14 cellular contexts compared by ENCODE assay signal in the genomic region with DNA sequence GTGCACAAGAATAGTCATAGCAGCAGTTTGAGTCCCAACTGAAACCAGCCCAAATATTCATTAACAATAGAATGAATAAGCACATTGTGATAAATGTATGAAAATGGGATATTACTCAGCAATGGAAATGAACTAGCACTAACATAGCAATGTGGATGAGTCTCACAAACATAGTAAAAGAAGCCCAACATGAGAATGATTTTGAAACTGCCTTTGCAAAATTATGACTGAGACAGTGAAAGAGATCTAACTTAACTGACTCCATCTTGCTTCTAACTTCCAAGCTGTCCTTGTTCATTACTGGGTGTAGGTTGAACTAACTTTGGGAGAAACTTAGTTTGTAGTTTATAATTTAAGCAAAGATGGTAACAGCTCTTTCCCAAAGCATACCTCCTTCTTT.
DNase-seq lines count a peak whose midpoint lies in the region; ATAC-seq lines count a peak whose summit lies in the region.
"Had no signal": no experiment of that assay in that cellular context is flagged by ENCODE, and none has a peak within 500 bp of the region (broad histone marks: within the 10 kb centered on the region; RNA-seq: fewer than 3 reads in every experiment).

No MANE protein-coding gene starts in this region.

- DNase-seq in AG08395 (ENCODE audit: low spot score) (peak; percentile 25), GM23248 (peak; percentile 86), adipocyte (ENCODE audit: low read depth) (no peak), foreskin melanocyte (peak; percentile 52), NCI-H345 treated with DMSO at 0.1 percent for 48 hours (lab: John Stamatoyannopoulos, UW; ENCODE audit: unreplicated experiment) (no peak)
- no peak for DNase-seq in effector memory CD4-positive, alpha-beta T cell
- DNase-seq: DMS 273 treated with DMSO at 0.1 percent for 48 hours, NCI-H1930, NCI-H510A treated with DMSO at 0.1 percent for 48 hours, right lobe of liver had no signal

- no peaks in the 10 kb centered on the region; the same call in 1 of the 2 replicates for H3K9me2 ChIP-seq in GM23248 (ENCODE audit: insufficient read depth)

- peak overlapping the region; percentile 47; the same call in 1 of the 2 replicates for H2AFZ ChIP-seq in GM23248

- peak overlapping the region; percentile 60 for H3K4me2 ChIP-seq in GM23248 (ENCODE audit: unreplicated experiment)

- peak overlapping the region; percentile 41 for H3K4me3 ChIP-seq in GM23248
- no peak overlapping the region for H3K4me3 ChIP-seq in adipocyte (ENCODE audit: low read length)
- H3K4me3 ChIP-seq in effector memory CD4-positive, alpha-beta T cell (ENCODE audit: insufficient read depth, low read depth, low read length, poor library complexity, severe bottlenecking) = no peak overlapping the region
- H3K4me3 ChIP-seq: BLaER1 treated with 17β-estradiol and CSF1 and Interleukin-3, amounts not matched to agents 10 nM and 100 nM; body of pancreas; MG63; right lobe of liver had no signal

- H3K36me3 ChIP-seq in GM23248 (ENCODE audit: low read depth) (no peaks in the 10 kb centered on the region), adipocyte (ENCODE audit: control insufficient read depth, insufficient read depth, low read length, severe bottlenecking) (no peaks in the 10 kb centered on the region)
- H3K36me3 ChIP-seq in effector memory CD4-positive, alpha-beta T cell (ENCODE audit: control insufficient read depth, insufficient read depth, low read length) = no peaks in the 10 kb centered on the region
- H3K36me3 ChIP-seq: BLaER1 treated with 17β-estradiol and CSF1 and Interleukin-3, amounts not matched to agents 10 nM and 100 nM; MG63; right lobe of liver had no signal

- H3K27me3 ChIP-seq in GM23248 (replicated peaks; ENCODE audit: insufficient read depth) (no peaks in the 10 kb centered on the region), adipocyte (replicated peaks; ENCODE audit: control insufficient read depth, insufficient read depth, low read length) (no peaks in the 10 kb centered on the region)
- H3K27me3 ChIP-seq in effector memory CD4-positive, alpha-beta T cell (replicated peaks; ENCODE audit: control insufficient read depth, insufficient read depth, low read length, poor library complexity, severe bottlenecking) = no peaks in the 10 kb centered on the region
- H3K27me3 ChIP-seq: BLaER1 treated with 17β-estradiol and CSF1 and Interleukin-3, amounts not matched to agents 10 nM and 100 nM; body of pancreas; MG63; right lobe of liver had no signal

- H3F3A ChIP-seq in GM23248 (ENCODE audit: insufficient read depth) = peaks cover 40% of the 10 kb centered on the region

- peak overlapping the region; percentile 69 for H3K9ac ChIP-seq in GM23248
- H3K9ac ChIP-seq in adipocyte (ENCODE audit: low read length) = peak overlapping the region; percentile 46
- H3K9ac ChIP-seq: BLaER1 treated with 17β-estradiol and CSF1 and Interleukin-3, amounts not matched to agents 10 nM and 100 nM had no signal

- ATAC-seq in HG03457 (IDR thresholded peaks at IDR 0.05; ENCODE audit: unreplicated experiment) = no peak
- ATAC-seq: body of pancreas, right lobe of liver had no signal

- H3K9me3 ChIP-seq in GM23248 (ENCODE audit: low read depth) (no peaks in the 10 kb centered on the region), adipocyte (ENCODE audit: control insufficient read depth, low read length) (no peaks in the 10 kb centered on the region)
- no peaks in the 10 kb centered on the region for H3K9me3 ChIP-seq in effector memory CD4-positive, alpha-beta T cell (ENCODE audit: control insufficient read depth, low read length)
- H3K9me3 ChIP-seq: body of pancreas, right lobe of liver had no signal

- peak overlapping the region; percentile 98 for H3K27ac ChIP-seq in GM23248
- H3K27ac ChIP-seq in effector memory CD4-positive, alpha-beta T cell (ENCODE audit: insufficient read depth, low read length, poor library complexity, severe bottlenecking) = no peak overlapping the region
- H3K27ac ChIP-seq: body of pancreas, right lobe of liver had no signal

- H3K4me1 ChIP-seq in GM23248 (ENCODE audit: insufficient read depth) = peaks cover 33% of the 10 kb centered on the region
- peaks cover 43% of the 10 kb centered on the region for H3K4me1 ChIP-seq in adipocyte (ENCODE audit: control insufficient read depth, insufficient read depth, low read length)
- H3K4me1 ChIP-seq in effector memory CD4-positive, alpha-beta T cell (ENCODE audit: control insufficient read depth, insufficient read depth, low read length, poor library complexity, severe bottlenecking) = peaks cover 9% of the 10 kb centered on the region
- H3K4me1 ChIP-seq: body of pancreas, right lobe of liver had no signal

- H4K20me1 ChIP-seq in GM23248 (ENCODE audit: insufficient read depth) = no peaks in the 10 kb centered on the region
- H4K20me1 ChIP-seq: BLaER1 treated with 17β-estradiol and CSF1 and Interleukin-3, amounts not matched to agents 10 nM and 100 nM had no signal

- in situ Hi-C loops in GM23248 (cut with MboI) = no loop called here

- no peaks in the 10 kb centered on the region for H3K79me2 ChIP-seq in GM23248 (ENCODE audit: insufficient read depth)

Comparison
In these comparisons a context has a peak if more than half of its experiments do, and no peak if none do; other contexts are left out.
1. DNase-seq: peak in AG08395 (single experiment), GM23248 (single experiment) and foreskin melanocyte (single experiment); none in adipocyte (single experiment), effector memory CD4-positive, alpha-beta T cell (0 of 3) and NCI-H345 treated with DMSO at 0.1 percent for 48 hours (single experiment).